Comparison of ENCODE assay signal across 2 cellular contexts in genomic region chr1:168484083-168484482, GRCh38.
TF ChIP-seq lines count a peak whose summit lies in the region.

No MANE protein-coding gene starts in this region.

TF ChIP-seq in SK-N-SH treated with all-trans-retinoic acid at 6 μM for 48 hours, 23 proteins besides CTCF, POLR2A, EP300 and RAD21 (continued from another document):
- no peak for TF ChIP-seq POU6F1 (CRISPR knock-in tag; IDR thresholded peaks at IDR 0.05; ENCODE audit: borderline replicate concordance, low read depth)
- TF ChIP-seq ZFP3 (CRISPR knock-in tag; IDR thresholded peaks at IDR 0.05) = no peak
- no peak for TF ChIP-seq TCF4 (CRISPR knock-in tag; IDR thresholded peaks at IDR 0.05; ENCODE audit: borderline replicate concordance)
- no peak for TF ChIP-seq GLIS3 (CRISPR knock-in tag; IDR thresholded peaks at IDR 0.05)
TF ChIP-seq in SK-N-SH treated with all-trans-retinoic acid at 6 μM for 48 hours: peak in this region for 0.

TF ChIP-seq in SK-N-SH, 30 proteins besides CTCF, POLR2A, EP300 and RAD21 (continued from another document):
- TF ChIP-seq USF2 (IDR thresholded peaks at IDR 0.05; ENCODE audit: borderline replicate concordance, low read depth, low read length) (no peak), EZH2phosphoT487 (IDR thresholded peaks at IDR 0.05; ENCODE audit: borderline replicate concordance, low read depth) (no peak), RXRA (IDR thresholded peaks at IDR 0.05; ENCODE audit: borderline replicate concordance, low read depth) (no peak), REST (IDR thresholded peaks at IDR 0.05; ENCODE audit: low read depth, low read length) (no peak), TAF1 (IDR thresholded peaks at IDR 0.05; ENCODE audit: borderline replicate concordance, low read depth, low read length) (no peak), GABPA (IDR thresholded peaks at IDR 0.05; ENCODE audit: low read depth) (no peak), FOSL2 (IDR thresholded peaks at IDR 0.05; ENCODE audit: borderline replicate concordance, low read depth) (no peak), MXI1 (IDR thresholded peaks at IDR 0.05; ENCODE audit: low read depth, low read length) (no peak), FOXM1 (IDR thresholded peaks at IDR 0.05; ENCODE audit: low read depth) (no peak), JUND (IDR thresholded peaks at IDR 0.05) (no peak), PBX3 (IDR thresholded peaks at IDR 0.05) (no peak), YY1 (IDR thresholded peaks at IDR 0.05; ENCODE audit: low read depth) (no peak), IRF3 (IDR thresholded peaks at IDR 0.05; ENCODE audit: low read depth, low read length) (no peak)
